Comparison of ENCODE assay signal across 9 cellular contexts in genomic region chr6:166097914-166098522, GRCh38.
DNase-seq lines count a peak whose midpoint lies in the region; ATAC-seq and TF ChIP-seq lines count a peak whose summit lies in the region.
"Had no signal": no experiment of that assay in that cellular context is flagged by ENCODE, and none has a peak within 500 bp of the region (broad histone marks: within the 10 kb centered on the region; RNA-seq: fewer than 3 reads in every experiment).

No MANE protein-coding gene starts in this region.

- H3K27me3 Mint-ChIP-seq in neural crest cell (ENCODE audit: low read depth) = peaks cover 11% of the 10 kb centered on the region

- peaks cover 11% of the 10 kb centered on the region for H3K36me3 Mint-ChIP-seq in neural crest cell (ENCODE audit: low read depth)

- H3K4me1 ChIP-seq in foreskin keratinocyte = no peaks in the 10 kb centered on the region

- peak; percentile 1 for DNase-seq in NCI-H526 treated with DMSO at 0.1 percent for 48 hours (lab: John Stamatoyannopoulos, UW)
- peak; percentile 69 to 76 for DNase-seq in activated T-cell treated with anti-CD3 and anti-CD28 coated beads, Interleukin-2, amount 50 U/mL, for 48 hours
- DNase-seq in foreskin keratinocyte = peak in 1 of 2 donors; percentile 3
- DNase-seq in neural crest cell (ENCODE audit: low read depth, low spot score) = peak; percentile 91
- DNase-seq in superior temporal gyrus (ENCODE audit: extremely low spot score) = peak; percentile 73
- DNase-seq in NCI-H1436 (lab: John Stamatoyannopoulos, UW) = no peak

- peaks cover 15% of the 10 kb centered on the region for H3K9me3 Mint-ChIP-seq in neural crest cell

- peaks cover 10% of the 10 kb centered on the region for H3K4me1 Mint-ChIP-seq in neural crest cell

- TF ChIP-seq CTCF in GM12875 (IDR thresholded peaks at IDR 0.05; ENCODE audit: borderline replicate concordance, insufficient read depth, low read depth, low read length) (peak; percentile 94), foreskin keratinocyte (conservative IDR thresholded peaks at IDR 0.05) (peak; percentile 60), neural crest cell (conservative IDR thresholded peaks at IDR 0.05) (peak; percentile 96)

- H3K4me3 Mint-ChIP-seq in neural crest cell = peak overlapping the region; percentile 91

- peak; percentile 50 for ATAC-seq in HG02571 (IDR thresholded peaks at IDR 0.05; ENCODE audit: unreplicated experiment)
- peak; percentile 67 for ATAC-seq in foreskin keratinocyte

- H3K27ac ChIP-seq in foreskin keratinocyte = no peak overlapping the region
- H3K27ac ChIP-seq: epithelial cell of prostate had no signal

- peak overlapping the region; percentile 83 for H3K27ac Mint-ChIP-seq in neural crest cell (ENCODE audit: unreplicated experiment)

- no peak overlapping the region for H3K4me3 ChIP-seq in GM12875 (ENCODE audit: low read depth, low read length)

- no peaks in the 10 kb centered on the region for H3K27me3 ChIP-seq in foreskin keratinocyte
